1 cellular context compared by ENCODE assay signal in the genomic region with DNA sequence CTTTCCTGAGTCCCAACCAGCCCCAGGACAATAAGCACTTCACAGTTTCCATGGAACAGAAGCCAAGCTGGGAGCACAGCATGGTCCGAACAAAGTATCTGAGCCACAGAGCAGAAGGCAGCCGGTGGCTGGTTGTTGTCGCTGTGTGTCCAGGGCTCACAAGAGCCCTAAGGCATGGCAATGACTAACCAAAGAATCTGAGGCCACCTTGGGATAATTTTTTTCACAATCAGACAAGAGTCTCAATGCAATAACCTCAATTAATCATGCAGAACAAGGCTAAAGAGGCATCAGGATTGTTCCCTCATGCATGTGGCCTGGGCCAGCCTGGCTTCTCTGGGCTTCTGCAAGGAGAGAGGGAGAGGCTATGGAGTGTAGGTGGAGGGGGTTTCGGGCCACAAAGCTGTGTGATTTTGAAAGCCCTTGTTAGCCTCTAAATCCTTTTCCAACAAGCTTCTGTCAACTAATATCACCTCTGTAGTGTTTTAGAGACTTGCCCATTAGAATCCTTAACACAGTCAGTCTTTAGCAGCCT.
TF ChIP-seq lines count a peak whose summit lies in the region.

No MANE protein-coding gene starts in this region.

TF ChIP-seq in H1, 55 proteins besides CTCF, POLR2A, EP300 and RAD21 (continued from another document):
- TF ChIP-seq, protein P1, sequence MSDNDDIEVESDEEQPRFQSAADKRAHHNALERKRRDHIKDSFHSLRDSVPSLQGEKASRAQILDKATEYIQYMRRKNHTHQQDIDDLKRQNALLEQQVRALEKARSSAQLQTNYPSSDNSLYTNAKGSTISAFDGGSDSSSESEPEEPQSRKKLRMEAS (IDR thresholded peaks at IDR 0.05) = no peak
- TF ChIP-seq RBBP5 (IDR thresholded peaks at IDR 0.05; ENCODE audit: borderline replicate concordance, low read depth, low read length) (no peak), NRF1 (IDR thresholded peaks at IDR 0.05; ENCODE audit: low read depth, low read length) (no peak), SRF (IDR thresholded peaks at IDR 0.05; ENCODE audit: low read depth, low read length) (no peak), SP4 (IDR thresholded peaks at IDR 0.05; ENCODE audit: low read length) (no peak)
